1 cellular context compared by ENCODE assay signal in the genomic region with DNA sequence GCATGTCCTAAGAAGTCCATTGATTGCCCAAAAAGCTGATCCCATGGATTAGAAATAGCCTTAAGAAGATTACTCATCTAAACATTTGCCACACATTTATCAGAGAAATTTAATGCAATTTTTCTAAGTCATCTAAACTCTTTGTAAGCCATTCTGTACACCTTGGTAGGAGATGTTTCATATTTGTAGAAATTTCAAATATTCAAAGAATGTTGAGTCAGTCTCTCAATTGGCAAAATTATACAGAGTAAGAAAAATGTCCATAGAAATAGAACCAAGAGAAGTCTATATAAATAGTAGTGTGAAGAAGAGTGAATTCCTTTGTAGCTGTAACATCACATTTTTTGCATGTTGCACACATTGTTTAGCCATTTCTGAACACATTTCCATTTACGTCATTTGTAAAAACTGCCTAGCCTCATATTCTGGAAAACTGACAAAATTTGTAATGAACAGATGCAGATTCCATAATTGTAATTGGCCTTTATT.
TF ChIP-seq lines count a peak whose summit lies in the region.

No MANE protein-coding gene starts in this region.

TF ChIP-seq in Ishikawa, 13 proteins besides CTCF, POLR2A, EP300 and RAD21 (continued from another document):
- no peak for TF ChIP-seq TCF12 (IDR thresholded peaks at IDR 0.05; ENCODE audit: low read depth)
- peak; percentile 78 for TF ChIP-seq TEAD4 (IDR thresholded peaks at IDR 0.05)
- no peak for TF ChIP-seq ZBTB7A (IDR thresholded peaks at IDR 0.05; ENCODE audit: low read depth)
